ENCODE assay signal across 28 cellular contexts in the genomic region with DNA sequence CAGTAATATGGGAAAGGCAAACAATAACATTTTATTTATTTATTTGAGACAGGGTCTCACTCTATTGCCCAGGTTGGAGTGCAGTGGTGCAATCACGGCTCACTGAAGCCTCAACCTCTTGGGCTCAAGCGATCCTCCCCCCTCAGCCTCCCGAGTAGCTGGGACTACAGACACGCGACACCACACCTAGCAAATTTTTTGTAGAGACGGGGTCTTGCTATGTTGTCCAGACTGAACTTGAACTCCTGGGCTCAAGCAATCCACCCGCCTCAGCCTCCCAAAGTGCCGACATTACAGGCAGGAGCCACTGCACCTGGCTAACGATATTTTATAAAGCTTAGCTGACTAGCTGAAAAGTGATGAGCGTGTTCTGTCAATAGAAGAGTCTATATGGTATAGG. TPM values are rescaled to one million over a fixed set of nuclear protein-coding genes. Genes with fewer than 3 reads are reported as not detected.
"Had no signal": no experiment of that assay in that cellular context is flagged by ENCODE, and none has a peak within 500 bp of the region (broad histone marks: within the 10 kb centered on the region; RNA-seq: fewer than 3 reads in every experiment).

No MANE protein-coding gene starts in this region.

- H3K27ac ChIP-seq: colonic mucosa, epithelial cell of prostate, esophagus squamous epithelium, gastrocnemius medialis, heart right ventricle, left lung, lower lobe of right lung had no signal

- H3K4me3 ChIP-seq: colonic mucosa, esophagus squamous epithelium, gastrocnemius medialis, heart right ventricle, left lung, lower lobe of right lung, mucosa of descending colon had no signal

- DNase-seq: colonic mucosa; cortex of kidney; effector CD8-positive, alpha-beta T cell; effector memory CD8-positive, alpha-beta T cell; endodermal cell; erythroblast; esophagus squamous epithelium; foreskin fibroblast; foreskin melanocyte; gastrocnemius medialis; glutamatergic neuron; head of caudate nucleus; heart right ventricle; hippocampal formation; left cardiac atrium; left lung; left ventricle myocardium superior; lower lobe of right lung; mesenchymal stem cell; mucosa of descending colon had no signal

- H3K9me3 ChIP-seq: colonic mucosa, esophagus squamous epithelium, gastrocnemius medialis, heart right ventricle, left lung, lower lobe of right lung, mucosa of descending colon had no signal

- H3K4me3 Mint-ChIP-seq: dendritic cell treated with granulocyte-macrophage colony-stimulating factor and Interleukin-4, amounts not matched to agents 40 ng/mL and 50 ng/mL, for 4 days; effector memory CD8-positive, alpha-beta T cell; endodermal cell; mesothelial cell of epicardium had no signal

- ATAC-seq: effector memory CD8-positive, alpha-beta T cell; esophagus mucosa; gastrocnemius medialis; heart right ventricle; left cardiac atrium; left lung; left ventricle myocardium superior; lower lobe of right lung; mucosa of descending colon had no signal

- H3K4me1 Mint-ChIP-seq: endodermal cell had no signal

- H3K27me3 ChIP-seq: colonic mucosa, gastrocnemius medialis had no signal

- H3K4me1 ChIP-seq: colonic mucosa, esophagus squamous epithelium, gastrocnemius medialis, heart right ventricle, left lung, lower lobe of right lung had no signal

- H3K36me3 Mint-ChIP-seq: mesothelial cell of epicardium had no signal

- H3K27ac Mint-ChIP-seq: dendritic cell treated with granulocyte-macrophage colony-stimulating factor and Interleukin-4, amounts not matched to agents 40 ng/mL and 50 ng/mL, for 4 days; effector memory CD8-positive, alpha-beta T cell; endodermal cell; mesothelial cell of epicardium had no signal

- H3K9me3 Mint-ChIP-seq: dendritic cell treated with granulocyte-macrophage colony-stimulating factor and Interleukin-4, amounts not matched to agents 40 ng/mL and 50 ng/mL, for 4 days; effector memory CD8-positive, alpha-beta T cell; endodermal cell had no signal

- FAIRE-seq: endometrium, islet of Langerhans, keratinocyte had no signal

- H3K36me3 ChIP-seq: colonic mucosa, esophagus squamous epithelium, gastrocnemius medialis, heart right ventricle, left lung, lower lobe of right lung had no signal

RNA-seq across cellular contexts. Expression of gene PLEKHH2, which starts 17.5 kb away (rescaled TPM):
- total RNA-seq: lung microvascular endothelial cell had no signal

RNA-seq across cellular contexts. Expression of gene C1GALT1C1L, which starts 56.7 kb away (rescaled TPM):
- total RNA-seq: endodermal cell, lung microvascular endothelial cell had no signal
